Comparison of ENCODE assay signal across 1 cellular context in genomic region chr10:97032624-97033023, GRCh38.
TF ChIP-seq lines count a peak whose summit lies in the region.

No MANE protein-coding gene starts in this region.

TF ChIP-seq in H1, 55 proteins besides CTCF, POLR2A, EP300 and RAD21 (continued from another document):
- TF ChIP-seq CHD7 (IDR thresholded peaks at IDR 0.05; ENCODE audit: insufficient replicate concordance, low read length) = no peak
- TF ChIP-seq NRF1 (IDR thresholded peaks at IDR 0.05; ENCODE audit: low read depth, low read length) = no peak
- TF ChIP-seq FOSL1 (IDR thresholded peaks at IDR 0.05; ENCODE audit: insufficient read depth, low read depth, low read length) = no peak
- no peak for TF ChIP-seq PHF8 (conservative IDR thresholded peaks at IDR 0.05; ENCODE audit: low read depth, low read length)
- TF ChIP-seq BRCA1 (IDR thresholded peaks at IDR 0.05; ENCODE audit: low read depth, low read length) = no peak
- no peak for TF ChIP-seq RFX5 (IDR thresholded peaks at IDR 0.05; ENCODE audit: borderline replicate concordance, low read depth, low read length)
- no peak for TF ChIP-seq JUN (IDR thresholded peaks at IDR 0.05; ENCODE audit: low read depth, low read length)
- TF ChIP-seq CBX5 (IDR thresholded peaks at IDR 0.05; ENCODE audit: low read depth, low read length) = no peak
- no peak for TF ChIP-seq SUZ12 (IDR thresholded peaks at IDR 0.05; ENCODE audit: low read length)
- TF ChIP-seq ASH2L (IDR thresholded peaks at IDR 0.05; ENCODE audit: low read length) = no peak
- no peak for TF ChIP-seq SP4 (IDR thresholded peaks at IDR 0.05; ENCODE audit: low read length)
- no peak for TF ChIP-seq CHD2 (IDR thresholded peaks at IDR 0.05; ENCODE audit: low read length)
TF ChIP-seq in H1: peak in this region for 0.
